In the genomic region with DNA sequence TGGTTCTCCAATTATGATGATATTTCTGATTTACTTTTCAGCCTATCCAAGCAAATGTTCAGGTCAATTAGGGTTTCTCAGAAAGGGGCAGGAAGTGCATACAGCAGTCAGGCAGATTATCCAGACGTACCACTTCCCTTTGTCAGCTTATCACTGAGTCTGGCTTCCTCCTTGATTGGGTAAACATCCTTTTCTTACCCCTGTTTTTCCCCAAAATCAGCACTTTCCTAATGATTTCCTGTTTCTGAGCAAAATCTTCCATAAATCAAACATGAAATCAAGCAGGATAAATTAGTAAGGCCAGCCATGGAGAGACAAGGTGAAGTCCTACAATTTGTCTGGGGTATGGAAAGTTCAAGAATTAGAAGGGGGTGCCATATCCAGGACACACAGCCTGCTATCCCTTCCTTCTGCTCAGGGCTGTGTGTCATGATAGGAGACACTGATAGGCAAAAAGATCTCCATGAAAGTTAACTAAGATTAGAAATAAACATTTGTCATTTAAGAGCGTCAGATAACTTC, we compare ENCODE assay signal across 14 cellular contexts. TPM values are rescaled to one million over a fixed set of nuclear protein-coding genes. Genes with fewer than 3 reads are reported as not detected.
A peak's percentile ranks its signal among the peaks of the same experiment; 100 is the strongest.
DNase-seq lines count a peak whose midpoint lies in the region; ATAC-seq, FAIRE-seq and TF ChIP-seq lines count a peak whose summit lies in the region.
"Had no signal": no experiment of that assay in that cellular context is flagged by ENCODE, and none has a peak within 500 bp of the region (broad histone marks: within the 10 kb centered on the region; RNA-seq: fewer than 3 reads in every experiment).

No MANE protein-coding gene starts in this region.

- H3K9ac ChIP-seq in HepG2 (ENCODE audit: insufficient read depth, low read depth, low read length), result no peak overlapping the region

- POLR2A ChIA-PET in A673 (lab: Charles Lee; ENCODE audit: low non-redundant PET) (no interaction called here), HepG2 (lab: Yijun Ruan, JAX) (no interaction called here)
- POLR2A ChIA-PET in activated CD4-positive, alpha-beta memory T cell treated with anti-CD3 and anti-CD28 coated beads for 36 hours (lab: Charles Lee), result interaction anchor here (1.0 kb wide), 1 partner anchor 10 kb away, joined by 4 read pairs; no protein-coding TSS in a partner anchor

- H3K27me3 Mint-ChIP-seq in activated CD4-positive, alpha-beta memory T cell treated with anti-CD3 and anti-CD28 coated beads for 36 hours, result no peaks in the 10 kb centered on the region

- peak overlapping the region; percentile 70 for H3K27ac Mint-ChIP-seq in activated CD4-positive, alpha-beta memory T cell treated with anti-CD3 and anti-CD28 coated beads for 36 hours

- no peak overlapping the region for H3K4me2 ChIP-seq in HepG2 (ENCODE audit: low read depth, low read length)

- H3K36me3 ChIP-seq in A673 (ENCODE audit: insufficient read depth, low read length, poor library complexity, severe bottlenecking) (no peaks in the 10 kb centered on the region), HepG2 (replicated peaks in 1 of 2; ENCODE audit: control insufficient read depth in 1 of 2, insufficient read depth in 2 of 2, low read length in 2 of 2) (no peaks in the 10 kb centered on the region), gastrocnemius medialis (no peaks in the 10 kb centered on the region)

- TF ChIP-seq CTCF in A673 (conservative IDR thresholded peaks at IDR 0.05; ENCODE audit: low read depth, low read length) (no peak), HepG2 (CRISPR knock-in tag; IDR thresholded peaks at IDR 0.05) (no peak), gastrocnemius medialis (IDR thresholded peaks at IDR 0.05 in 4 of 5, conservative IDR thresholded peaks at IDR 0.05 in 1 of 5) (no peak)

- H3K27me3 ChIP-seq in A673 (replicated peaks; ENCODE audit: insufficient read depth, low read depth, low read length, poor library complexity) (no peaks in the 10 kb centered on the region), HepG2 (ENCODE audit: control insufficient read depth in 1 of 2, insufficient read depth in 2 of 2, low read length in 2 of 2) (no peaks in the 10 kb centered on the region), gastrocnemius medialis (no peaks in the 10 kb centered on the region)

- WGBS in HepG2 (ENCODE audit: low lambda C conversion rate), result 15% methylated on average over 2 of the region's 2 CpGs

- DNase-seq in A673 (ENCODE audit: low spot score) (peak; percentile 73), CMK (ENCODE audit: low read depth) (peak; percentile 33), HepG2 (ENCODE audit: low spot score) (no peak), AG08396 (ENCODE audit: low spot score) (no peak), RKO (ENCODE audit: low spot score) (no peak), gastrocnemius medialis (no peak)
- no peak for DNase-seq in activated CD4-positive, alpha-beta memory T cell treated with anti-CD3 and anti-CD28 coated beads for 36 hours
- DNase-seq: Calu3, hippocampal formation, IMR-90, NCI-H2081 treated with DMSO at 0.1 percent for 48 hours had no signal

- TF ChIP-seq POLR2A in HepG2 (IDR thresholded peaks at IDR 0.05; ENCODE audit: insufficient read depth in 1 of 2, low read depth in 2 of 2, low read length in 2 of 2) (no peak), gastrocnemius medialis (IDR thresholded peaks at IDR 0.05) (no peak)

- CTCF ChIA-PET in A673 (lab: Charles Lee) (no interaction called here), HepG2 (lab: Yijun Ruan, JAX; ENCODE audit: low intra/inter-chr PET ratio, low total read pairs) (no interaction called here)
- CTCF ChIA-PET in activated CD4-positive, alpha-beta memory T cell treated with anti-CD3 and anti-CD28 coated beads for 36 hours (lab: Charles Lee), result interaction anchor here (1.1 to 1.2 kb wide), 3 partner anchors 9 to 49 kb away, joined by 3 to 5 read pairs (median 5); no protein-coding TSS in a partner anchor

- H3K4me3 ChIP-seq in A673 (ENCODE audit: low read depth, low read length, poor library complexity, severe bottlenecking) (no peak overlapping the region), HepG2 (replicated peaks in 1 of 3; ENCODE audit: insufficient read depth in 1 of 3, low read depth in 2 of 3, low read length in 3 of 3) (no peak overlapping the region), gastrocnemius medialis (no peak overlapping the region)

- FAIRE-seq in HepG2 (lab: Jason Lieb, UNC), result no peak
- FAIRE-seq: RCC 7860 had no signal

- H3K79me2 ChIP-seq in HepG2 (ENCODE audit: insufficient read depth, low read length), result no peaks in the 10 kb centered on the region

- ATAC-seq in HepG2 (no peak), HG02763 (IDR thresholded peaks at IDR 0.05; ENCODE audit: unreplicated experiment) (no peak), gastrocnemius medialis (no peak)
- ATAC-seq: HCT116 had no signal

- no TSS peak for BruUV-seq in A673 (replicated peaks; lab: Mats Ljungman, UMichigan)
- BruUV-seq in HepG2 (replicated peaks; lab: Mats Ljungman, UMichigan), result no TSS peak

- no peak overlapping the region for H2AFZ ChIP-seq in HepG2 (ENCODE audit: low read length)

- H3K4me3 Mint-ChIP-seq in activated CD4-positive, alpha-beta memory T cell treated with anti-CD3 and anti-CD28 coated beads for 36 hours, result no peak overlapping the region

- no peaks in the 10 kb centered on the region for H3K36me3 Mint-ChIP-seq in activated CD4-positive, alpha-beta memory T cell treated with anti-CD3 and anti-CD28 coated beads for 36 hours

- no peak for TF ChIP-seq RAD21 in HepG2 (CRISPR knock-in tag; IDR thresholded peaks at IDR 0.05)

- no peaks in the 10 kb centered on the region for H4K20me1 ChIP-seq in HepG2 (ENCODE audit: insufficient read depth, low read length)

- in situ Hi-C loops in HepG2 (cut with HindIII; ENCODE audit: extremely low pct_ligation_motif_present, low pct_unique_long_range_greater_than_20kb) (no loop called here), gastrocnemius medialis (cut with MboI; ENCODE audit: low sequenced_read_pairs in 4 of 4) (no loop called here)

- peaks cover 18% of the 10 kb centered on the region for H3K4me1 ChIP-seq in A673 (ENCODE audit: insufficient read depth, low read length, poor library complexity, severe bottlenecking)
- peaks cover 14% of the 10 kb centered on the region for H3K4me1 ChIP-seq in HepG2 (ENCODE audit: insufficient read depth, low read length)
- no peaks in the 10 kb centered on the region for H3K4me1 ChIP-seq in gastrocnemius medialis

- TF ChIP-seq EP300 in HepG2 (IDR thresholded peaks at IDR 0.05; ENCODE audit: low read depth in 2 of 2, low read length in 2 of 2) (no peak), HepG2 (CRISPR knock-in tag; IDR thresholded peaks at IDR 0.05; ENCODE audit: borderline replicate concordance) (no peak)

- H3K27ac ChIP-seq in A673 (ENCODE audit: low read depth, low read length, poor library complexity, severe bottlenecking), result peak overlapping the region; percentile 47
- H3K27ac ChIP-seq in HepG2 (ENCODE audit: extremely low read length, insufficient read depth, low read length), result no peak overlapping the region
- peak overlapping the region in 1 of 4 donors; percentile 13 for H3K27ac ChIP-seq in gastrocnemius medialis

- intact Hi-C loops in A673 (cut with micrococcal nuclease; ENCODE audit: unreplicated experiment), result no loop called here
- intact Hi-C loops in activated CD4-positive, alpha-beta memory T cell treated with anti-CD3 and anti-CD28 coated beads for 36 hours (cut with micrococcal nuclease), result no loop called here
- intact Hi-C loops in HepG2 (cut with micrococcal nuclease; ENCODE audit: unreplicated experiment), result no loop called here
- intact Hi-C loops in gastrocnemius medialis (cut with DNase I; ENCODE audit: low total_unique reads), result no loop called here

- H3K9me3 Mint-ChIP-seq in activated CD4-positive, alpha-beta memory T cell treated with anti-CD3 and anti-CD28 coated beads for 36 hours, result no peaks in the 10 kb centered on the region

- H3K9me3 ChIP-seq in A673 (ENCODE audit: low read depth, low read length, poor library complexity, severe bottlenecking), result peaks cover under 1% of the 10 kb centered on the region
- no peaks in the 10 kb centered on the region for H3K9me3 ChIP-seq in HepG2 (ENCODE audit: low read length)
- no peaks in the 10 kb centered on the region for H3K9me3 ChIP-seq in gastrocnemius medialis

- peaks cover 35% of the 10 kb centered on the region for H3K4me1 Mint-ChIP-seq in activated CD4-positive, alpha-beta memory T cell treated with anti-CD3 and anti-CD28 coated beads for 36 hours (ENCODE audit: low read depth)

RNA-seq across cellular contexts. Expression of a gene that starts 29.0 kb away (rescaled TPM):
- total RNA-seq in A673 (2021), result not detected in 2 replicates
- total RNA-seq in activated CD4-positive, alpha-beta memory T cell treated with anti-CD3 and anti-CD28 coated beads for 36 hours, result not detected
- not detected in 2 replicates for total RNA-seq in HepG2 (2016; rRNA removed; fragmentation: Illumina TruSeq; extraction: Trizol)
- total RNA-seq in HepG2 (2016; cell fraction: cytosol; rRNA removed; fragmentation: Illumina TruSeq; extraction: Trizol; ENCODE audit: low read depth), result not detected in 2 replicates
- not detected in 2 replicates for total RNA-seq in HepG2 (2016; cell fraction: insoluble cytoplasmic fraction; rRNA removed; fragmentation: Illumina TruSeq; extraction: Trizol)
- not detected in 2 replicates for total RNA-seq in HepG2 (2016; cell fraction: membrane; rRNA removed; fragmentation: Illumina TruSeq; extraction: Trizol)
- total RNA-seq in HepG2 (2016; cell fraction: nucleus; rRNA removed; fragmentation: Illumina TruSeq; extraction: Trizol), result not detected in 2 replicates
- not detected in 2 replicates for polyA plus RNA-seq in HepG2 (2011; rRNA removed)
- not detected in 2 replicates for polyA plus RNA-seq in HepG2 (2011; cell fraction: cytosol; rRNA removed)
- polyA plus RNA-seq in HepG2 (2011; cell fraction: nucleus; rRNA removed), result not detected in 2 replicates
- not detected in 2 replicates for polyA plus RNA-seq in HepG2 (2012)
- not detected in 2 replicates for polyA plus RNA-seq in HepG2 (2016; cell fraction: cytosol; fragmentation: Illumina TruSeq; extraction: Trizol; ENCODE audit: low read depth)
- not detected in 2 replicates for polyA plus RNA-seq in HepG2 (2016; cell fraction: insoluble cytoplasmic fraction; fragmentation: Illumina TruSeq; extraction: Trizol; ENCODE audit: low read depth)
- polyA plus RNA-seq in HepG2 (2016; cell fraction: membrane; fragmentation: Illumina TruSeq; extraction: Trizol; ENCODE audit: low read depth), result not detected in 2 replicates
- polyA plus RNA-seq in HepG2 (2016; cell fraction: nucleus; fragmentation: Illumina TruSeq; extraction: Trizol; ENCODE audit: insufficient read depth, low read depth), result not detected in 2 replicates
- not detected in 2 replicates for polyA minus RNA-seq in HepG2 (2011; rRNA and poly(A)+ RNA removed; ENCODE audit: low replicate concordance)
- polyA minus RNA-seq in HepG2 (2011; cell fraction: cytosol; rRNA and poly(A)+ RNA removed), result not detected in 2 replicates
- not detected in 2 replicates for polyA minus RNA-seq in HepG2 (2011; cell fraction: nucleus; rRNA and poly(A)+ RNA removed)
- total RNA-seq in gastrocnemius medialis, result 1 to 10 TPM in 2 of 4 donors, under 1 TPM in 2; 0.33 to 4.1 (median 1.8) TPM
- total RNA-seq: Calu3, IMR-90 had no signal
- polyA plus RNA-seq: IMR-90 had no signal

RNA-seq across cellular contexts. Expression of a gene that starts 58.9 kb away (rescaled TPM):
- total RNA-seq in A673 (2021), result 74.2 and 78.3 TPM in 2 replicates
- 100 to 1,000 TPM in 1 of 2 experiments, 10 to 100 TPM in 1; 99.9 to 113 TPM for total RNA-seq in activated CD4-positive, alpha-beta memory T cell treated with anti-CD3 and anti-CD28 coated beads for 36 hours
- total RNA-seq in HepG2 (2016; rRNA removed; fragmentation: Illumina TruSeq; extraction: Trizol), result 62.1 and 79.9 TPM in 2 replicates
- total RNA-seq in HepG2 (2016; cell fraction: cytosol; rRNA removed; fragmentation: Illumina TruSeq; extraction: Trizol; ENCODE audit: low read depth), result 8.1 and 8.2 TPM in 2 replicates
- total RNA-seq in HepG2 (2016; cell fraction: insoluble cytoplasmic fraction; rRNA removed; fragmentation: Illumina TruSeq; extraction: Trizol), result 62.1 and 78.3 TPM in 2 replicates
- total RNA-seq in HepG2 (2016; cell fraction: membrane; rRNA removed; fragmentation: Illumina TruSeq; extraction: Trizol), result 30.2 and 33.0 TPM in 2 replicates
- 91.6 and 101 TPM in 2 replicates for total RNA-seq in HepG2 (2016; cell fraction: nucleus; rRNA removed; fragmentation: Illumina TruSeq; extraction: Trizol)
- polyA plus RNA-seq in HepG2 (2011; rRNA removed), result 163 and 164 TPM in 2 replicates
- 115 and 161 TPM in 2 replicates for polyA plus RNA-seq in HepG2 (2011; cell fraction: cytosol; rRNA removed)
- 50.3 and 65.6 TPM in 2 replicates for polyA plus RNA-seq in HepG2 (2011; cell fraction: nucleus; rRNA removed)
- polyA plus RNA-seq in HepG2 (2012), result 189 and 200 TPM in 2 replicates
- 5.0 and 5.1 TPM in 2 replicates for polyA plus RNA-seq in HepG2 (2016; cell fraction: cytosol; fragmentation: Illumina TruSeq; extraction: Trizol; ENCODE audit: low read depth)
- polyA plus RNA-seq in HepG2 (2016; cell fraction: insoluble cytoplasmic fraction; fragmentation: Illumina TruSeq; extraction: Trizol; ENCODE audit: low read depth), result 49.0 and 50.2 TPM in 2 replicates
- polyA plus RNA-seq in HepG2 (2016; cell fraction: membrane; fragmentation: Illumina TruSeq; extraction: Trizol; ENCODE audit: low read depth), result 18.2 and 19.6 TPM in 2 replicates
- polyA plus RNA-seq in HepG2 (2016; cell fraction: nucleus; fragmentation: Illumina TruSeq; extraction: Trizol; ENCODE audit: insufficient read depth, low read depth), result 91.4 and 96.5 TPM in 2 replicates
- polyA minus RNA-seq in HepG2 (2011; rRNA and poly(A)+ RNA removed; ENCODE audit: low replicate concordance), result 3.2 and 268 TPM in 2 replicates
- 106 and 146 TPM in 2 replicates for polyA minus RNA-seq in HepG2 (2011; cell fraction: cytosol; rRNA and poly(A)+ RNA removed)
- 119 and 177 TPM in 2 replicates for polyA minus RNA-seq in HepG2 (2011; cell fraction: nucleus; rRNA and poly(A)+ RNA removed)
- 10 to 100 TPM; 11.1 to 29.8 (median 18.6) TPM for total RNA-seq in gastrocnemius medialis

Comparison
In these comparisons a context has a peak if more than half of its experiments do, and no peak if none do; other contexts are left out.
1. DNase-seq: peak in A673 (single experiment) and CMK (single experiment); none in activated CD4-positive, alpha-beta memory T cell treated with anti-CD3 and anti-CD28 coated beads for 36 hours (single experiment), HepG2 (single experiment), AG08396 (single experiment), RKO (single experiment) and gastrocnemius medialis (0 of 2).